In the genomic region with DNA sequence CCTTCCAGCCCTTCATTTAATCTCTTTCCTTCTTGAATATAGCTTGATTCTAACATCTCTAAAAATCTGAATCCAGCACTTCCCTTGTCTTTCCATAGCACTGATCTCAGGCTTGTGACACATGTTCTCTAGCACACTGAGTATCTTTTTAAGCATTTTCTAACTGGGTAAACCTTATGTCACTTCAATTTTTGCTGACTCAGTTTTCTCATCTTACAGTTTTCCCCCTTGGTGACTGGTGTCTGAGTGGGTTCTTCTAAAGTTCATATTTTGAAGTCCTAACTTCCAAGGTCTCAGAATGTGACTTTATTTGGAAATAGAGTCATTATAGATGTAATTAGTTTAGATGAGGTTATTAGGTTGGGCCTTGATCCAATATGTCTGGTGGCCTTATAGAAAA, we compare ENCODE assay signal across 31 cellular contexts.
"Had no signal": no experiment of that assay in that cellular context is flagged by ENCODE, and none has a peak within 500 bp of the region (broad histone marks: within the 10 kb centered on the region; RNA-seq: fewer than 3 reads in every experiment).

No MANE protein-coding gene starts in this region.

- H3K36me3 ChIP-seq: neural progenitor cell, ovary, spleen, suprapubic skin, tibial artery, transverse colon, upper lobe of right lung, uterus had no signal

- H2AFZ ChIP-seq: neural progenitor cell, parathyroid adenoma had no signal

- H3K9me3 ChIP-seq: ovary, psoas muscle, spleen, suprapubic skin, testis, tibial artery, transverse colon, upper lobe of right lung, uterus had no signal

- H3K27ac Mint-ChIP-seq: natural killer cell; nephron; neural progenitor cell; progenitor cell of endocrine pancreas; stimulated activated memory B cell treated with anti-CD40 and anti-IgM and Interleukin-4, amounts not matched to agents 10 μg/mL and 1 μg/mL and 100 μg/mL, for 72 hours; stimulated activated naive CD8-positive, alpha-beta T cell treated with anti-CD3 and anti-CD28 coated beads, Interleukin-15, amount 100 ng/mL, for 72 hours; type B pancreatic cell had no signal

- DNase-seq: natural killer cell; occipital lobe; ovary; posterior cingulate gyrus; psoas muscle; right cardiac atrium; spleen; stimulated activated CD4-positive, alpha-beta T cell treated with anti-CD3 and anti-CD28 coated beads, Interleukin-12 subunit alpha, Interleukin-12 subunit beta, amount 100 ng/mL, for 4 hours; stimulated activated CD4-positive, alpha-beta T cell treated with anti-CD3 and anti-CD28 coated beads, Interleukin-1b, Interleukin-23, amount 100 ng/mL, for 48 hours; stimulated activated CD4-positive, alpha-beta T cell treated with anti-CD3 and anti-CD28 coated beads, Interleukin-4, amount 100 ng/mL, for 1 hour; stimulated activated CD4-positive, alpha-beta T cell treated with anti-CD3 and anti-CD28 coated beads, Interleukin-4, amount 100 ng/mL, for 4 hours; stimulated activated CD8-positive, alpha-beta memory T cell treated with anti-CD3 and anti-CD28 coated beads, Interleukin-4, amount 100 ng/mL, for 48 hours; stimulated activated naive CD4-positive, alpha-beta T cell; stimulated activated naive CD8-positive, alpha-beta T cell treated with anti-CD3 and anti-CD28 coated beads, Interleukin-15, amount 100 ng/mL, for 72 hours; stimulated activated naive CD8-positive, alpha-beta T cell treated with anti-CD3 and anti-CD28 coated beads, Interleukin-15, Interleukin-2, amounts not matched to agents 100 U/mL and 50 U/mL, for 24 hours; substantia nigra; testis; tibial artery; transverse colon; upper lobe of right lung; uterus had no signal

- H3K79me2 ChIP-seq: parathyroid adenoma had no signal

- H3K9me3 Mint-ChIP-seq: nephron; neural progenitor cell; stimulated activated memory B cell treated with anti-CD40 and anti-IgM and Interleukin-4, amounts not matched to agents 10 μg/mL and 1 μg/mL and 100 μg/mL, for 72 hours; type B pancreatic cell had no signal

- H3K36me3 Mint-ChIP-seq: natural killer cell; neural progenitor cell; stimulated activated memory B cell treated with anti-CD40 and anti-IgM and Interleukin-4, amounts not matched to agents 10 μg/mL and 1 μg/mL and 100 μg/mL, for 72 hours; type B pancreatic cell had no signal

- H3K27me3 ChIP-seq: neural progenitor cell, ovary, spleen, suprapubic skin, testis, tibial artery, transverse colon, upper lobe of right lung, uterus had no signal

- H3K4me3 Mint-ChIP-seq: natural killer cell; nephron; neural progenitor cell; stimulated activated memory B cell treated with anti-CD40 and anti-IgM and Interleukin-4, amounts not matched to agents 10 μg/mL and 1 μg/mL and 100 μg/mL, for 72 hours; stimulated activated naive CD8-positive, alpha-beta T cell treated with anti-CD3 and anti-CD28 coated beads, Interleukin-15, amount 100 ng/mL, for 72 hours; type B pancreatic cell had no signal

- H3K4me1 ChIP-seq: parathyroid adenoma, psoas muscle, spleen, suprapubic skin, testis, tibial artery, transverse colon, upper lobe of right lung, uterus had no signal

- H3K4me2 ChIP-seq: neural progenitor cell, smooth muscle cell had no signal

- H3K4me3 ChIP-seq: neural progenitor cell, ovary, psoas muscle, skin epidermis, smooth muscle cell, spleen, suprapubic skin, testis, tibial artery, transverse colon, upper lobe of right lung, uterus had no signal

- H3K4me1 Mint-ChIP-seq: natural killer cell; nephron; neural progenitor cell; stimulated activated memory B cell treated with anti-CD40 and anti-IgM and Interleukin-4, amounts not matched to agents 10 μg/mL and 1 μg/mL and 100 μg/mL, for 72 hours; stimulated activated naive CD8-positive, alpha-beta T cell treated with anti-CD3 and anti-CD28 coated beads, Interleukin-15, amount 100 ng/mL, for 72 hours had no signal

- H3K27ac ChIP-seq: neural progenitor cell, ovary, parathyroid adenoma, psoas muscle, skin epidermis, spleen, suprapubic skin, testis, tibial artery, transverse colon, upper lobe of right lung, uterus had no signal

- H3K27me3 Mint-ChIP-seq: progenitor cell of endocrine pancreas; stimulated activated memory B cell treated with anti-CD40 and anti-IgM and Interleukin-4, amounts not matched to agents 10 μg/mL and 1 μg/mL and 100 μg/mL, for 72 hours; stimulated activated naive CD8-positive, alpha-beta T cell treated with anti-CD3 and anti-CD28 coated beads, Interleukin-15, amount 100 ng/mL, for 72 hours had no signal

- H3K9ac ChIP-seq: neural progenitor cell, parathyroid adenoma had no signal

- ATAC-seq: natural killer cell; psoas muscle; sciatic nerve; stimulated activated memory B cell treated with anti-CD40 and anti-IgM and Interleukin-4, amounts not matched to agents 10 μg/mL and 1 μg/mL and 100 μg/mL, for 72 hours; stimulated activated naive CD8-positive, alpha-beta T cell treated with anti-CD3 and anti-CD28 coated beads, Interleukin-15, amount 100 ng/mL, for 72 hours; stimulated activated naive CD8-positive, alpha-beta T cell treated with anti-CD3 and anti-CD28 coated beads, Interleukin-15, Interleukin-2, amounts not matched to agents 100 U/mL and 50 U/mL, for 24 hours; upper lobe of right lung had no signal
